Comparison of ENCODE assay signal across 1 cellular context in genomic region chr17:59620064-59620359, GRCh38.
TF ChIP-seq lines count a peak whose summit lies in the region.

No MANE protein-coding gene starts in this region.

TF ChIP-seq in H1, 55 proteins besides CTCF, POLR2A, EP300 and RAD21 (continued from another document):
- TF ChIP-seq BRCA1 (IDR thresholded peaks at IDR 0.05; ENCODE audit: low read depth, low read length) (no peak), RFX5 (IDR thresholded peaks at IDR 0.05; ENCODE audit: borderline replicate concordance, low read depth, low read length) (no peak), JUND (IDR thresholded peaks at IDR 0.05; ENCODE audit: low read length) (no peak), YY1 (IDR thresholded peaks at IDR 0.05; ENCODE audit: low read depth, low read length) (no peak), JUN (IDR thresholded peaks at IDR 0.05; ENCODE audit: low read depth, low read length) (no peak), CBX5 (IDR thresholded peaks at IDR 0.05; ENCODE audit: low read depth, low read length) (no peak), CREB1 (IDR thresholded peaks at IDR 0.05) (no peak), TBP (IDR thresholded peaks at IDR 0.05; ENCODE audit: low read depth, low read length) (no peak), SUZ12 (IDR thresholded peaks at IDR 0.05; ENCODE audit: low read length) (no peak), ZNF274 (IDR thresholded peaks at IDR 0.05; ENCODE audit: borderline replicate concordance, extremely low read depth, low read length) (no peak), MAX (IDR thresholded peaks at IDR 0.05) (no peak), KDM4A (IDR thresholded peaks at IDR 0.05; ENCODE audit: low read depth, low read length, severe bottlenecking) (no peak), HDAC2 (IDR thresholded peaks at IDR 0.05; ENCODE audit: borderline replicate concordance in 1 of 2, low read depth in 2 of 2, low read length in 2 of 2) (no peak)
